ENCODE assay signal across 22 cellular contexts in the genomic region with DNA sequence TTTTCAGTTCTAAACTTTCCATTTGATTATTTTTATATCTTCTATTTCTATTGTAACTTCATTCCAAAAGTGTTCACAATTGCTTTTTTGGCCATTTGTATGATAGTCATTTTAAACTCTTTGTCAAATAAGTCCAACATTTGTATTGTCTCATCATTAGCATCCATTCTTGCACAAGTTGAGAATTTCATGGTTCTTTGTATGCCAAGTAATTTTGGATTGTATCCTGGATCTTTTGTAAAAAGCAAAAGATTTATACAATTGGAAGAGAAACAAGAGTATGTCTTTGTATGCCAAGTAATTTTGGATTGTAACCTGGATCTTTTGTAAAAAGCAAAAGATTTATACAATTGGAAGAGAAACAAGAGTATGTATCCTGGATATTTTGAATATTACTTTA.
"Had no signal": no experiment of that assay in that cellular context is flagged by ENCODE, and none has a peak within 500 bp of the region (broad histone marks: within the 10 kb centered on the region; RNA-seq: fewer than 3 reads in every experiment).

No MANE protein-coding gene starts in this region.

- H3K4me1 ChIP-seq: esophagus squamous epithelium, lower lobe of right lung, right atrium auricular region, stomach, thyroid gland had no signal

- H3K4me3 ChIP-seq: esophagus squamous epithelium, lower lobe of right lung, prostate gland, right atrium auricular region, stomach, thyroid gland, vagina had no signal

- H3K36me3 ChIP-seq: esophagus squamous epithelium, lower lobe of right lung, prostate gland, right atrium auricular region, stomach, thyroid gland, vagina had no signal

- FAIRE-seq: endometrium, frontal cortex, keratinocyte had no signal

- H3K27ac ChIP-seq: esophagus squamous epithelium, lower lobe of right lung, prostate gland, right atrium auricular region, stomach, thyroid gland, vagina had no signal

- H3K27me3 ChIP-seq: esophagus squamous epithelium, right atrium auricular region, thyroid gland, vagina had no signal

- H3K9me3 ChIP-seq: esophagus squamous epithelium, lower lobe of right lung, prostate gland, right atrium auricular region, stomach, thyroid gland, vagina had no signal

- DNase-seq: cortex of kidney; effector memory CD8-positive, alpha-beta T cell; erythroblast; esophagus squamous epithelium; head of caudate nucleus; left ventricle myocardium superior; lower lobe of right lung; naive thymus-derived CD4-positive, alpha-beta T cell; nephron progenitor cell; nucleus accumbens; stimulated activated CD4-positive, alpha-beta T cell treated with anti-CD3 and anti-CD28 coated beads, Interleukin-2, amount 100 ng/mL, for 24 hours; stimulated activated CD4-positive, alpha-beta T cell treated with anti-CD3 and anti-CD28 coated beads, Interleukin-4, amount 100 ng/mL, for 24 hours; stimulated activated naive CD4-positive, alpha-beta T cell treated with Interleukin-2 at 50 U/mL for 16 hours; stomach; thyroid gland; trophoblast cell had no signal
